Comparison of ENCODE assay signal across 19 cellular contexts in the genomic region with DNA sequence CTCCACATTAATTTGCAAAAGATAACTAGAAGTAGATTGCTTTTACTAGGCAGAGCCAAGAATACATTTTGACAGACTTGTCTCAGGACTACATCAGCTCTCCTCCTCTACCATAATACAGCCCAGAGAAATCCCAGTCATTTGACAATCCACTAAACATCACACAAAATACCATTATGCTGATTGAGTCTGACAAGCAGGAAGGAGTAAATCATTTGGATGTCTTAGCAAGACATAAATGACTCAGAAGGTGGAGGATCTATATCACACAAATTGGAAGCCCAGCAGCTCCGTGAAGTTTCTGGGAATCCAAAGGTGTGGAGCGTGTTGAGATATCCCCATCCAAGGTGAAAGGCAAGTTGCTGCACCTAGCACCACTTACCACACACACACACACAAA.
"Had no signal": no experiment of that assay in that cellular context is flagged by ENCODE, and none has a peak within 500 bp of the region (broad histone marks: within the 10 kb centered on the region; RNA-seq: fewer than 3 reads in every experiment).

No MANE protein-coding gene starts in this region.

- H3K36me3 ChIP-seq: brain microvascular endothelial cell, colonic mucosa, left lung, thoracic aorta, upper lobe of right lung had no signal

- H3K4me1 ChIP-seq: colonic mucosa, left lung, upper lobe of right lung had no signal

- DNase-seq: activated CD4-positive, alpha-beta T cell treated with anti-CD3 and anti-CD28 coated beads, Interleukin-2, amount 10 ng/mL, durations not matched to agents 24 days and 14 days; activated CD8-positive, alpha-beta T cell treated with anti-CD3 and anti-CD28 coated beads for 36 hours; activated naive CD4-positive, alpha-beta T cell treated with Interleukin-2 at 50 U/mL for 16 hours; activated T-cell treated with anti-CD3 and anti-CD28 coated beads, Interleukin-2, amount 50 U/mL, for 1 hour; anterior cingulate cortex; brain microvascular endothelial cell; central memory CD4-positive, alpha-beta T cell; colonic mucosa; endodermal cell; left lung; midbrain; nephron progenitor cell; retina; stimulated activated naive B cell treated with anti-CD40 and anti-IgM and Interleukin-4, amounts not matched to agents 10 μg/mL and 1 μg/mL and 100 μg/mL, for 72 hours; T1000; upper lobe of right lung had no signal

- H3K27me3 ChIP-seq: brain microvascular endothelial cell, colonic mucosa, left lung, upper lobe of right lung had no signal

- H3K4me3 ChIP-seq: colonic mucosa, left lung, thoracic aorta, upper lobe of right lung had no signal

- H3K36me3 Mint-ChIP-seq: stimulated activated naive B cell treated with anti-CD40 and anti-IgM and Interleukin-4, amounts not matched to agents 10 μg/mL and 1 μg/mL and 100 μg/mL, for 72 hours had no signal

- FAIRE-seq: frontal cortex had no signal

- H3K9me3 Mint-ChIP-seq: activated CD4-positive, alpha-beta T cell treated with anti-CD3 and anti-CD28 coated beads, Interleukin-2, amount 10 ng/mL, durations not matched to agents 24 days and 14 days; activated CD8-positive, alpha-beta T cell treated with anti-CD3 and anti-CD28 coated beads for 36 hours; activated T-helper 17 cell treated with anti-CD3 and anti-CD28 coated beads, Interleukin-2, amount 50 U/mL, for 72 hours; endodermal cell; nephron progenitor cell; stimulated activated naive B cell treated with anti-CD40 and anti-IgM and Interleukin-4, amounts not matched to agents 10 μg/mL and 1 μg/mL and 100 μg/mL, for 72 hours had no signal

- ATAC-seq: activated CD8-positive, alpha-beta T cell treated with anti-CD3 and anti-CD28 coated beads for 36 hours; activated T-helper 17 cell treated with anti-CD3 and anti-CD28 coated beads, Interleukin-2, amount 50 U/mL, for 72 hours; left lung; stimulated activated naive B cell treated with anti-CD40 and anti-IgM and Interleukin-4, amounts not matched to agents 10 μg/mL and 1 μg/mL and 100 μg/mL, for 72 hours; upper lobe of right lung had no signal

- H3K27ac ChIP-seq: brain microvascular endothelial cell, colonic mucosa, left lung, thoracic aorta, upper lobe of right lung had no signal

- H3K9me3 ChIP-seq: colonic mucosa, left lung, thoracic aorta, upper lobe of right lung had no signal

- H3K27ac Mint-ChIP-seq: activated CD4-positive, alpha-beta T cell treated with anti-CD3 and anti-CD28 coated beads, Interleukin-2, amount 10 ng/mL, durations not matched to agents 24 days and 14 days; activated CD8-positive, alpha-beta T cell treated with anti-CD3 and anti-CD28 coated beads for 36 hours; activated T-helper 17 cell treated with anti-CD3 and anti-CD28 coated beads, Interleukin-2, amount 50 U/mL, for 72 hours; endodermal cell; nephron progenitor cell; stimulated activated naive B cell treated with anti-CD40 and anti-IgM and Interleukin-4, amounts not matched to agents 10 μg/mL and 1 μg/mL and 100 μg/mL, for 72 hours had no signal

- H3K4me1 Mint-ChIP-seq: activated CD4-positive, alpha-beta T cell treated with anti-CD3 and anti-CD28 coated beads, Interleukin-2, amount 10 ng/mL, durations not matched to agents 24 days and 14 days; activated T-helper 17 cell treated with anti-CD3 and anti-CD28 coated beads, Interleukin-2, amount 50 U/mL, for 72 hours; endodermal cell; nephron progenitor cell; stimulated activated naive B cell treated with anti-CD40 and anti-IgM and Interleukin-4, amounts not matched to agents 10 μg/mL and 1 μg/mL and 100 μg/mL, for 72 hours had no signal

- H3K4me3 Mint-ChIP-seq: activated CD4-positive, alpha-beta T cell treated with anti-CD3 and anti-CD28 coated beads, Interleukin-2, amount 10 ng/mL, durations not matched to agents 24 days and 14 days; activated CD8-positive, alpha-beta T cell treated with anti-CD3 and anti-CD28 coated beads for 36 hours; activated T-helper 17 cell treated with anti-CD3 and anti-CD28 coated beads, Interleukin-2, amount 50 U/mL, for 72 hours; endodermal cell; nephron progenitor cell; stimulated activated naive B cell treated with anti-CD40 and anti-IgM and Interleukin-4, amounts not matched to agents 10 μg/mL and 1 μg/mL and 100 μg/mL, for 72 hours had no signal
